22 cellular contexts compared by ENCODE assay signal in the genomic region with DNA sequence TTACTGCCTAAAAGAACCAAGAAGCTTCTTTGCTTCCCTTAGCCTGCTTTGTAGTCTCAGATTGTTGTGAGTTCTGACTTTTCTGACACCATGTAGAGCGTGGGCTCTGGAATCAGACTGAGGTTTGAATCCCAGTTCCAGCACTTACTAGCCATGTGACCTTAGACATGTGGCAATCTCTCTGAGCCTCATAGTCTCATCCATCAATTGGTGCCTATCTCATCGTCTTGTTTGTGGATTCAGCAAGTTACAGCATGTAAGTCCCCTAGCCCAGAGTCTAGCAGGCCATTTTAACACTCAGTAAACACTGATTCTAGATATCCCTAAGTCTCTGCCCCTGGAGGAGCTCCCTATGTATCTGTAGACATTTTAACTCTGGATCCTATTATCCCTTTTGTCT.
"Had no signal": no experiment of that assay in that cellular context is flagged by ENCODE, and none has a peak within 500 bp of the region (broad histone marks: within the 10 kb centered on the region; RNA-seq: fewer than 3 reads in every experiment).

No MANE protein-coding gene starts in this region.

- H3K36me3 ChIP-seq: brain microvascular endothelial cell, left ventricle myocardium inferior, neutrophil, pancreas, tibial nerve had no signal

- H3K4me1 ChIP-seq: pancreas had no signal

- H3K9me3 ChIP-seq: left ventricle myocardium inferior, neutrophil, pancreas, tibial nerve had no signal

- H3K27ac ChIP-seq: brain microvascular endothelial cell, left ventricle myocardium inferior, neutrophil, pancreas had no signal

- H3K27me3 ChIP-seq: brain microvascular endothelial cell, neutrophil, pancreas, tibial nerve had no signal

- ATAC-seq: activated CD4-positive, alpha-beta T cell treated with anti-CD3 and anti-CD28 coated beads for 36 hours; activated naive CD4-positive, alpha-beta T cell treated with anti-CD3 and anti-CD28 coated beads, Interleukin-2, amount 50 U/mL, for 72 hours; activated T-helper 17 cell treated with anti-CD3 and anti-CD28 coated beads, Interleukin-2, amount 50 U/mL, for 72 hours; pancreas; right cardiac atrium had no signal

- DNase-seq: activated B cell treated with CpG ODN at 0.5 μM for 24 hours; activated CD4-positive, alpha-beta T cell treated with anti-CD3 and anti-CD28 coated beads for 36 hours; activated CD4-positive, alpha-beta T cell treated with anti-CD3 and anti-CD28 coated beads, Interleukin-2, amount 50 U/mL, for 4 hours; activated CD8-positive, alpha-beta memory T cell treated with anti-CD3 and anti-CD28 coated beads for 24 hours; activated CD8-positive, alpha-beta memory T cell treated with anti-CD3 and anti-CD28 coated beads, Interleukin-2, amount 50 U/mL, for 4 hours; activated T-cell treated with anti-CD3 and anti-CD28 coated beads, Interleukin-2, amount 50 U/mL, for 24 hours; aorta; brain microvascular endothelial cell; effector memory CD4-positive, alpha-beta T cell; hippocampal formation; kidney glomerular epithelial cell; left ventricle myocardium inferior; pancreas; right cardiac atrium; stimulated activated CD4-positive, alpha-beta T cell treated with anti-CD3 and anti-CD28 coated beads, Interleukin-12 subunit alpha, Interleukin-12 subunit beta, amount 100 ng/mL, for 4 hours; stimulated activated CD4-positive, alpha-beta T cell treated with anti-CD3 and anti-CD28 coated beads, Interleukin-4, amount 100 ng/mL, for 4 hours; T-helper 1 cell; T-helper 9 cell had no signal

- H3K4me3 ChIP-seq: left ventricle myocardium inferior, pancreas, tibial nerve had no signal
